ENCODE assay signal across 1 cellular context in genomic region chr19:45094707-45095106, GRCh38.
TF ChIP-seq lines count a peak whose summit lies in the region.

No MANE protein-coding gene starts in this region.

TF ChIP-seq in HCT116, 20 proteins besides CTCF, POLR2A, EP300 and RAD21 (continued from another document):
- TF ChIP-seq REST (IDR thresholded peaks at IDR 0.05; ENCODE audit: low read depth) (no peak), FOSL1 (IDR thresholded peaks at IDR 0.05; ENCODE audit: low read depth) (no peak), SIN3A (IDR thresholded peaks at IDR 0.05; ENCODE audit: low read depth) (no peak), EGR1 (IDR thresholded peaks at IDR 0.05; ENCODE audit: low read depth) (no peak), ZNF274 (IDR thresholded peaks at IDR 0.05; ENCODE audit: low read depth, low read length) (no peak), ELF1 (IDR thresholded peaks at IDR 0.05; ENCODE audit: borderline replicate concordance, low read depth) (no peak), ZFX (IDR thresholded peaks at IDR 0.05) (no peak)
